ENCODE assay signal across 8 cellular contexts in the genomic region with DNA sequence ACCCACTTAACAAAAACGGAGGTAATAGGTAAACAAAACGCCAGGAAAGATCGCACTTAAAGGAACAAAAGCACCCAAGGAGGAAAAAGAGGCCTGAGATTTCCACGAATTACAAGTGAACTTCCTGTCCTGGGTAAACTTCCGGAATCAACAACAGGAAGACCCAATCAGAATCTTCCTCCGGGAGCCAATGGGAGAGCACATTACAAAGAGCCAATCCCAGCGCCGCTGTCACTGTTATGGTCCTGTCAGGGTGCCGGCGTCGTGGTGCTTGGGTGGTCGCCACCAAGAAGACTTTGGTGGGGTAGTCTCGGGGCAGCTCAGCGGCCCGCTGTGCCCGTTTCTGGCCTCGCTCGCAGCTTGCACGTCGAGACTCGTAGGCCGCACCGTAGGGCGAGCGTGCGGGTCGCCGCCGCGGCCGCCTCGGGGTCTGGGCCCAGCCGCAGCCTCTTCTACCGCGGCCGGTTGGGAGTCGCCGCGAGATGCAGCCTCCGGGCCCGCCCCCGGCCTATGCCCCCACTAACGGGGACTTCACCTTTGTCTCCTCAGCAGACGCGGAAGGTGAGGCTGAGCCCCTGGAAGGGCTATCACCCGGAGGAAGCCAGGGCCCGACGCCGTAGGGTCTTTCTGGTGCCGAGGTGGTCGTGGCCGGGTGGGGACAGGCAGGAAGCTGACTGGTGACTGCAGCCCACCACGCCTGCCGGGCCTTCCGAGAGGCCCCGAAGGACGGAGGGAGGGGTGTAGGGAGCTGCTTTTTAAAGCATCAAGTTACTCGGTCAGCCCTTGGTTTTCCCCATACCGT. TPM values are rescaled to one million over a fixed set of nuclear protein-coding genes. Genes with fewer than 3 reads are reported as not detected.
DNase-seq lines count a peak whose midpoint lies in the region; ATAC-seq and TF ChIP-seq lines count a peak whose summit lies in the region.

A gene (plus strand): TSS at position 231 of the 802 bp plus-strand sequence. CDS start 252 bp downstream, at position 483.

- H2AFZ ChIP-seq in parathyroid adenoma: peak within 1 kb of the TSS; percentile 91

- 1 to 2% methylated on average over 23 to 37 of the region's 59 CpGs for WGBS in tibial nerve, 2 donors

- H3K4me1 ChIP-seq in cardiac muscle cell (ENCODE audit: low read depth) (no peaks in the 10 kb centered on the region), parathyroid adenoma (no peaks in the 10 kb centered on the region), tibial nerve (peaks cover 0 to 36% (median 5%) of the 10 kb centered on the region in 4 donors)

- TF ChIP-seq EP300 in tibial nerve (IDR thresholded peaks at IDR 0.05): peak; percentile 54 to 81

- H3K4me3 ChIP-seq in GM12864 (ENCODE audit: low read depth, low read length) (peak within 1 kb of the TSS; percentile 100), cardiac muscle cell (peak within 1 kb of the TSS; percentile 54), parathyroid adenoma (ENCODE audit: low read depth, low read length) (peak within 1 kb of the TSS; percentile 98), tibial nerve (peak within 1 kb of the TSS; percentile 63 to 93 (median 90))

- peak; percentile 83 for DNase-seq in GM12864 (ENCODE audit: low read depth)
- DNase-seq in NCI-H1417 (lab: John Stamatoyannopoulos, UW): peak; percentile 91 to 97 (median 92)
- DNase-seq in SW 1271 (lab: John Stamatoyannopoulos, UW): peak; percentile 87 to 97
- peak; percentile 75 for DNase-seq in activated naive CD8-positive, alpha-beta T cell treated with anti-CD3 and anti-CD28 coated beads, Interleukin-2, amount 50 U/mL, for 16 hours (ENCODE audit: low read depth, low spot score)
- DNase-seq in cardiac muscle cell (ENCODE audit: low read depth in 1 of 2, low spot score in 1 of 2): peak; percentile 90 to 94
- peak; percentile 86 to 98 for DNase-seq in tibial nerve (ENCODE audit: low spot score in 2 of 2)

- H3K79me2 ChIP-seq in parathyroid adenoma: peaks cover 44% of the 10 kb centered on the region

- H3K27me3 ChIP-seq in cardiac muscle cell (peaks cover 9% of the 10 kb centered on the region), parathyroid adenoma (ENCODE audit: control insufficient read depth, insufficient read depth, low read length) (no peaks in the 10 kb centered on the region), tibial nerve (peaks cover 0 to 4% of the 10 kb centered on the region in 2 donors)

- TF ChIP-seq CTCF in GM12864 (IDR thresholded peaks at IDR 0.05; ENCODE audit: low read depth, low read length, missing control alignments) (no peak), cardiac muscle cell (IDR thresholded peaks at IDR 0.05; ENCODE audit: low read depth, low read length) (no peak), parathyroid adenoma (IDR thresholded peaks at IDR 0.05) (no peak), tibial nerve (IDR thresholded peaks at IDR 0.05) (no peak)

- ATAC-seq in HG02759 (IDR thresholded peaks at IDR 0.05; ENCODE audit: unreplicated experiment): peak; percentile 98

- H3K36me3 ChIP-seq in cardiac muscle cell: peaks cover 3% of the 10 kb centered on the region
- H3K36me3 ChIP-seq in parathyroid adenoma (ENCODE audit: control insufficient read depth, insufficient read depth, low read length): no peaks in the 10 kb centered on the region
- H3K36me3 ChIP-seq in tibial nerve: peaks cover 0 to 26% (median 0%) of the 10 kb centered on the region in 3 donors

- H3K9ac ChIP-seq in parathyroid adenoma: peak within 1 kb of the TSS; percentile 62

- peak in 1 of 2 donors; percentile 55 for TF ChIP-seq POLR2A in tibial nerve (IDR thresholded peaks at IDR 0.05)

- H3K4me2 ChIP-seq in parathyroid adenoma (ENCODE audit: low read length): peak within 1 kb of the TSS; percentile 64

- H3K27ac ChIP-seq in cardiac muscle cell: peak within 1 kb of the TSS; percentile 94
- peak within 1 kb of the TSS; percentile 58 for H3K27ac ChIP-seq in parathyroid adenoma
- peak within 1 kb of the TSS; percentile 62 to 92 (median 90) for H3K27ac ChIP-seq in tibial nerve

- H3K9me3 ChIP-seq in cardiac muscle cell (ENCODE audit: low read depth): no peaks in the 10 kb centered on the region
- H3K9me3 ChIP-seq in parathyroid adenoma (ENCODE audit: control insufficient read depth, low read length): no peaks in the 10 kb centered on the region
- no peaks in the 10 kb centered on the region for H3K9me3 ChIP-seq in tibial nerve

RNA-seq across cellular contexts. Expression of the gene that starts here (rescaled TPM):
- total RNA-seq in cardiac muscle cell (8.8 and 9.6 TPM in 2 replicates), tibial nerve (10 to 100 TPM; 14.1 to 28.2 (median 21.5) TPM)
- polyA plus RNA-seq in cardiac muscle cell: 68.8 and 85.2 TPM in 2 replicates

Comparison
In these comparisons a context has a peak if more than half of its experiments do, and no peak if none do; other contexts are left out.
1. Peak in every context shown above with its lines: DNase-seq, ATAC-seq, H3K4me3 ChIP-seq and H3K27ac ChIP-seq.